In the genomic region with DNA sequence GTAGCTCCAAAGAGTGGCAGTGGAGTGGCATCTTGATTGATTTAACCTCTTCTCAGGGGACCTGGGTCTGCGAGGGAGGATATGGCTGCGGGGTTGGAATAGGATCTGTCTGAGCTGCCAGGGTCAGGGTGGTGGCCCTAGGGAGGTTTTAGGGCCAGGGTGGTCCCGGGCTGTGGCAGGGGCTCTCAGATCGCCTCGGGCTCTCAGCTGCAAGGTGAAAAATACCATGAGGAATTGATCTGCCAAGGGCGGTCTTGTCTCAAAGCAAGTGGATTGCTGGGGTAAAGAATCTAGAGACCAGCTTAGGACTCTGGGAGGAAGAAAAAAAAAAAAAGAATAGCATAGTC, we compare ENCODE assay signal across 32 cellular contexts. TPM values are rescaled to one million over a fixed set of nuclear protein-coding genes. Genes with fewer than 3 reads are reported as not detected.
DNase-seq lines count a peak whose midpoint lies in the region; ATAC-seq, FAIRE-seq and TF ChIP-seq lines count a peak whose summit lies in the region.
"Had no signal": no experiment of that assay in that cellular context is flagged by ENCODE, and none has a peak within 500 bp of the region (broad histone marks: within the 10 kb centered on the region; RNA-seq: fewer than 3 reads in every experiment).

No MANE protein-coding gene starts in this region.

- TF ChIP-seq CTCF in A549 (IDR thresholded peaks at IDR 0.05) = no peak
- TF ChIP-seq CTCF in HCT116 (IDR thresholded peaks at IDR 0.05 in 2 of 3, conservative IDR thresholded peaks at IDR 0.05 in 1 of 3; ENCODE audit: borderline replicate concordance in 1 of 3, insufficient read depth in 1 of 3, low read depth in 2 of 3, low read length in 2 of 3) = no peak
- TF ChIP-seq CTCF in astrocyte (IDR thresholded peaks at IDR 0.05; ENCODE audit: insufficient read depth, low read depth, low read length) = no peak

- H3K4me1 ChIP-seq in A549 (peaks cover 24% of the 10 kb centered on the region; the same call in 1 of the 3 replicates), HCT116 (ENCODE audit: control insufficient read depth in 1 of 2, insufficient read depth in 2 of 2, low read length in 2 of 2) (peaks cover 10 to 24% of the 10 kb centered on the region in 2 experiments), astrocyte (ENCODE audit: insufficient read depth, low read length) (peaks cover 7% of the 10 kb centered on the region), GM23248 (ENCODE audit: insufficient read depth) (no peaks in the 10 kb centered on the region)
- H3K4me1 ChIP-seq in naive thymus-derived CD4-positive, alpha-beta T cell (ENCODE audit: control insufficient read depth in 2 of 2, insufficient read depth in 2 of 2, low read length in 2 of 2) = peaks cover 0 to 22% of the 10 kb centered on the region in 2 donors

- H3K27ac Mint-ChIP-seq in astrocyte (ENCODE audit: unreplicated experiment) = peak overlapping the region; percentile 88
- H3K27ac Mint-ChIP-seq in naive thymus-derived CD4-positive, alpha-beta T cell = no peak overlapping the region
- H3K27ac Mint-ChIP-seq: activated naive CD4-positive, alpha-beta T cell treated with anti-CD3 and anti-CD28 coated beads, Interleukin-2, amount 50 U/mL, for 72 hours; dendritic cell treated with granulocyte-macrophage colony-stimulating factor and Interleukin-4, amounts not matched to agents 40 ng/mL and 50 ng/mL, for 4 days; memory B cell; stimulated activated memory B cell treated with anti-CD40 and anti-IgM and Interleukin-4, amounts not matched to agents 10 μg/mL and 1 μg/mL and 100 μg/mL, for 72 hours; T-cell had no signal

- H3K4me3 ChIP-seq in A549 (peak overlapping the region; percentile 61; the same call in 2 of the 3 replicates), HCT116 (replicated peaks in 1 of 2; ENCODE audit: low read depth in 1 of 2, low read length in 2 of 2) (no peak overlapping the region), astrocyte (ENCODE audit: insufficient read depth, low read depth, low read length) (no peak overlapping the region), GM23248 (no peak overlapping the region)
- no peak overlapping the region for H3K4me3 ChIP-seq in naive thymus-derived CD4-positive, alpha-beta T cell (ENCODE audit: low read length)
- H3K4me3 ChIP-seq: BLaER1, heart left ventricle, SJSA1, vagina had no signal

- no peak for TF ChIP-seq RAD21 in A549 (conservative IDR thresholded peaks at IDR 0.05 in 1 of 2, IDR thresholded peaks at IDR 0.05 in 1 of 2)
- no peak for TF ChIP-seq RAD21 in HCT116 (IDR thresholded peaks at IDR 0.05; ENCODE audit: low read depth)

- H3K9me2 ChIP-seq in HCT116 (ENCODE audit: insufficient read depth) (no peaks in the 10 kb centered on the region), GM23248 (ENCODE audit: insufficient read depth) (no peaks in the 10 kb centered on the region)

- whole genome bisulfite sequencing in A549 (ENCODE audit: missing lambda C conversion rate) = 98% methylated on average over 6 of the region's 6 CpGs
- WGBS in GM23248 (ENCODE audit: low coverage in 1 of 2, low lambda C conversion rate in 2 of 2, missing lambda C conversion rate in 2 of 2), 2 experiments = 27 to 33% methylated on average over 6 of the region's 6 CpGs

- FAIRE-seq in A549 (lab: Jason Lieb, UNC) = no peak
- no peak for FAIRE-seq in astrocyte (lab: Jason Lieb, UNC)
- FAIRE-seq: GM12891, RCC 7860 had no signal

- H4K20me1 ChIP-seq in HCT116 (ENCODE audit: insufficient read depth) (no peaks in the 10 kb centered on the region), astrocyte (ENCODE audit: insufficient read depth, low read length) (peaks cover 62% of the 10 kb centered on the region), GM23248 (ENCODE audit: insufficient read depth) (no peaks in the 10 kb centered on the region)

- RAD21 ChIA-PET in HCT116 (lab: Charles Lee; ENCODE audit: low non-redundant PET in 1 of 2, low total read pairs in 2 of 2, uncharacterized antibody in 2 of 2, unreplicated experiment in 2 of 2) = no interaction called here

- H3K27me3 Mint-ChIP-seq in astrocyte (ENCODE audit: low read depth, unreplicated experiment) = peaks cover 62% of the 10 kb centered on the region
- H3K27me3 Mint-ChIP-seq in naive thymus-derived CD4-positive, alpha-beta T cell = peaks cover 55 to 76% (median 69%) of the 10 kb centered on the region in 5 donors

- no peak for TF ChIP-seq EP300 in A549 (IDR thresholded peaks at IDR 0.05)

- H3K36me3 Mint-ChIP-seq in astrocyte (ENCODE audit: low read depth, unreplicated experiment) = peaks cover 6% of the 10 kb centered on the region
- peaks cover 0 to 5% (median 0%) of the 10 kb centered on the region in 5 donors for H3K36me3 Mint-ChIP-seq in naive thymus-derived CD4-positive, alpha-beta T cell
- H3K36me3 Mint-ChIP-seq: stimulated activated memory B cell treated with anti-CD40 and anti-IgM and Interleukin-4, amounts not matched to agents 10 μg/mL and 1 μg/mL and 100 μg/mL, for 72 hours; T-cell had no signal

- H3K9me3 ChIP-seq in A549 (no peaks in the 10 kb centered on the region), HCT116 (ENCODE audit: control insufficient read depth in 1 of 2, insufficient read depth in 1 of 2, low read depth in 1 of 2, low read length in 2 of 2) (no peaks in the 10 kb centered on the region), astrocyte (ENCODE audit: insufficient read depth, low read depth, low read length) (no peaks in the 10 kb centered on the region), GM23248 (ENCODE audit: low read depth) (no peaks in the 10 kb centered on the region)
- no peaks in the 10 kb centered on the region for H3K9me3 ChIP-seq in naive thymus-derived CD4-positive, alpha-beta T cell (ENCODE audit: control insufficient read depth in 2 of 3, low read length in 3 of 3)
- H3K9me3 ChIP-seq: heart left ventricle, vagina had no signal

- TF ChIP-seq POLR2A in A549 (IDR thresholded peaks at IDR 0.05; ENCODE audit: low read length) (no peak), HCT116 (IDR thresholded peaks at IDR 0.05; ENCODE audit: borderline replicate concordance, extremely low read depth, insufficient read depth, insufficient read length) (no peak)

- ATAC-seq in A549 (no peak), HCT116 (no peak), GM21619 (IDR thresholded peaks at IDR 0.05; ENCODE audit: unreplicated experiment) (no peak), HG03469 (IDR thresholded peaks at IDR 0.05; ENCODE audit: unreplicated experiment) (no peak)
- no peak for ATAC-seq in naive thymus-derived CD4-positive, alpha-beta T cell
- ATAC-seq: activated naive CD4-positive, alpha-beta T cell treated with anti-CD3 and anti-CD28 coated beads, Interleukin-2, amount 50 U/mL, for 72 hours; heart left ventricle; left cardiac atrium; stimulated activated memory B cell treated with anti-CD40 and anti-IgM and Interleukin-4, amounts not matched to agents 10 μg/mL and 1 μg/mL and 100 μg/mL, for 72 hours; T-cell had no signal

- peak overlapping the region; percentile 70 for H3K4me2 ChIP-seq in A549
- H3K4me2 ChIP-seq in HCT116 (ENCODE audit: low read length) = peak overlapping the region; percentile 97
- peak overlapping the region; percentile 78 for H3K4me2 ChIP-seq in astrocyte (ENCODE audit: low read length)
- no peak overlapping the region for H3K4me2 ChIP-seq in GM23248 (ENCODE audit: unreplicated experiment)
- H3K4me2 ChIP-seq: BLaER1, KMS-11 had no signal

- DNase-seq in A549 (ENCODE audit: low read depth in 1 of 2, low spot score in 1 of 2) (no peak), HCT116 (ENCODE audit: low read depth, low spot score) (no peak), astrocyte (ENCODE audit: low read depth) (no peak), GM23248 (no peak), NK-92 (lab: John Stamatoyannopoulos, UW; ENCODE audit: unreplicated experiment) (no peak)
- DNase-seq in naive thymus-derived CD4-positive, alpha-beta T cell = no peak
- DNase-seq: activated CD4-positive, CD25-positive, alpha-beta regulatory T cell treated with anti-CD3 and anti-CD28 coated beads, Interleukin-2, amount 50 U/mL, for 72 hours; activated T-cell treated with anti-CD3 and anti-CD28 coated beads, Interleukin-2, amount 50 U/mL, for 4 hours; anterior cingulate cortex; central memory CD4-positive, alpha-beta T cell; COR-L47; heart left ventricle; left cardiac atrium; MV-4-11; NCI-H146; retina; stimulated activated CD4-positive, alpha-beta T cell treated with anti-CD3 and anti-CD28 coated beads, Interleukin-4, amount 100 ng/mL, for 1 hour; T-cell had no signal

- intact Hi-C loops in HCT116 (cut with micrococcal nuclease) = no loop called here
- intact Hi-C loops in naive thymus-derived CD4-positive, alpha-beta T cell (cut with micrococcal nuclease) = no loop called here

- peak overlapping the region; percentile 83 for H3K4me3 Mint-ChIP-seq in astrocyte (ENCODE audit: unreplicated experiment)
- H3K4me3 Mint-ChIP-seq in naive thymus-derived CD4-positive, alpha-beta T cell = peak overlapping the region in 6 of 10 donors; percentile 16 to 81 (median 37)
- H3K4me3 Mint-ChIP-seq: activated T-cell treated with anti-CD3 and anti-CD28 coated beads, Interleukin-2, amount 50 U/mL, for 4 hours; dendritic cell treated with granulocyte-macrophage colony-stimulating factor and Interleukin-4, amounts not matched to agents 40 ng/mL and 50 ng/mL, for 4 days; memory B cell; stimulated activated memory B cell treated with anti-CD40 and anti-IgM and Interleukin-4, amounts not matched to agents 10 μg/mL and 1 μg/mL and 100 μg/mL, for 72 hours had no signal

- peak overlapping the region; percentile 73 for H3K9ac ChIP-seq in HCT116 (ENCODE audit: low read length)
- H3K9ac ChIP-seq in astrocyte (ENCODE audit: low read length) = peak overlapping the region; percentile 49
- H3K9ac ChIP-seq in GM23248 = no peak overlapping the region
- H3K9ac ChIP-seq: BLaER1, KMS-11 had no signal

- in situ Hi-C loops in GM23248 (cut with MboI) = no loop called here

- no peaks in the 10 kb centered on the region for H3K36me3 ChIP-seq in HCT116 (ENCODE audit: control insufficient read depth in 1 of 2, insufficient read depth in 2 of 2, low read length in 2 of 2)
- no peaks in the 10 kb centered on the region for H3K36me3 ChIP-seq in astrocyte (ENCODE audit: insufficient read depth, low read length)
- no peaks in the 10 kb centered on the region for H3K36me3 ChIP-seq in naive thymus-derived CD4-positive, alpha-beta T cell (ENCODE audit: control insufficient read depth in 2 of 3, insufficient read depth in 3 of 3, low read length in 3 of 3)
- no peaks in the 10 kb centered on the region for H3K36me3 ChIP-seq in GM23248 (ENCODE audit: low read depth)
- H3K36me3 ChIP-seq: BLaER1, heart left ventricle, SJSA1, vagina had no signal

- H3K27ac ChIP-seq in A549 = peak overlapping the region; percentile 32 to 96; a peak in 5 of 6 replicates
- H3K27ac ChIP-seq in HCT116 (ENCODE audit: low read depth, low read length) = peak overlapping the region; percentile 93; the same call in 1 of the 2 replicates
- H3K27ac ChIP-seq in astrocyte (ENCODE audit: low read depth, low read length) = no peak overlapping the region
- H3K27ac ChIP-seq in naive thymus-derived CD4-positive, alpha-beta T cell (ENCODE audit: low read depth, low read length) = no peak overlapping the region
- no peak overlapping the region for H3K27ac ChIP-seq in GM23248
- H3K27ac ChIP-seq: BLaER1, heart left ventricle, KMS-11, SJSA1, vagina had no signal

- H3F3A ChIP-seq in GM23248 (ENCODE audit: insufficient read depth) = no peaks in the 10 kb centered on the region

- no peaks in the 10 kb centered on the region for H3K27me3 ChIP-seq in HCT116 (ENCODE audit: insufficient read depth, low read length)
- peaks cover 95% of the 10 kb centered on the region for H3K27me3 ChIP-seq in astrocyte (ENCODE audit: insufficient read depth, low read length)
- H3K27me3 ChIP-seq in naive thymus-derived CD4-positive, alpha-beta T cell (ENCODE audit: control insufficient read depth in 2 of 2, insufficient read depth in 2 of 2, low read length in 2 of 2) = peaks cover 0 to 44% of the 10 kb centered on the region in 2 donors
- peaks cover 94% of the 10 kb centered on the region for H3K27me3 ChIP-seq in GM23248 (replicated peaks; ENCODE audit: insufficient read depth)

- peaks cover 82% of the 10 kb centered on the region for H3K79me2 ChIP-seq in HCT116 (ENCODE audit: insufficient read depth, low read length)
- H3K79me2 ChIP-seq in astrocyte (ENCODE audit: insufficient read depth, low read length) = peaks cover 39% of the 10 kb centered on the region
- no peaks in the 10 kb centered on the region for H3K79me2 ChIP-seq in GM23248 (ENCODE audit: insufficient read depth)

- H3K9me3 Mint-ChIP-seq in astrocyte (ENCODE audit: unreplicated experiment) = peaks cover 5% of the 10 kb centered on the region
- peaks cover 0 to 3% (median 0%) of the 10 kb centered on the region in 11 donors for H3K9me3 Mint-ChIP-seq in naive thymus-derived CD4-positive, alpha-beta T cell
- H3K9me3 Mint-ChIP-seq: activated naive CD4-positive, alpha-beta T cell treated with anti-CD3 and anti-CD28 coated beads, Interleukin-2, amount 50 U/mL, for 72 hours; activated T-cell treated with anti-CD3 and anti-CD28 coated beads, Interleukin-2, amount 50 U/mL, for 4 hours; dendritic cell treated with granulocyte-macrophage colony-stimulating factor and Interleukin-4, amounts not matched to agents 40 ng/mL and 50 ng/mL, for 4 days; memory B cell; stimulated activated memory B cell treated with anti-CD40 and anti-IgM and Interleukin-4, amounts not matched to agents 10 μg/mL and 1 μg/mL and 100 μg/mL, for 72 hours; T-cell had no signal

- CTCF ChIA-PET in A549 (lab: Yijun Ruan, JAX) (interaction anchor here (1.1 to 1.8 kb wide), 3 partner anchors 72 to 224 kb away, joined by 3 to 6 read pairs (median 4); no protein-coding TSS in a partner anchor), HCT116 (lab: Charles Lee) (interaction anchor here (1.2 kb wide), 1 partner anchor 71 kb away, joined by 4 read pairs; no protein-coding TSS in a partner anchor)
- CTCF ChIA-PET in naive thymus-derived CD4-positive, alpha-beta T cell (lab: Charles Lee) = no interaction called here

- H2AFZ ChIP-seq in HCT116 (ENCODE audit: low read depth, low read length, poor library complexity, severe bottlenecking) (no peak overlapping the region), astrocyte (ENCODE audit: low read depth, low read length) (no peak overlapping the region), GM23248 (no peak overlapping the region)

- POLR2A ChIA-PET in A549 (lab: Yijun Ruan, JAX) = no interaction called here
- POLR2A ChIA-PET in HCT116 (lab: Charles Lee) = no interaction called here
- POLR2A ChIA-PET in naive thymus-derived CD4-positive, alpha-beta T cell (lab: Charles Lee) = no interaction called here

- peaks cover 17% of the 10 kb centered on the region for H3K4me1 Mint-ChIP-seq in astrocyte (ENCODE audit: low read depth, unreplicated experiment)
- peaks cover 18 to 56% (median 49%) of the 10 kb centered on the region in 7 donors for H3K4me1 Mint-ChIP-seq in naive thymus-derived CD4-positive, alpha-beta T cell

- BruUV-seq in HCT116 (replicated peaks; lab: Mats Ljungman, UMichigan) = no TSS peak

RNA-seq across cellular contexts. Expression of gene SIM2, which starts 3.7 kb away (rescaled TPM):
- polyA plus RNA-seq in A549 (2011; rRNA removed) (12.6 and 12.9 TPM in 2 replicates), A549 (2017; fragmentation: RNase III; extraction: RNeasy Plus Mini Kit Qiagen cat#74134 plus additional on column Dnase treatment) (11.2 to 13.4 TPM (median 12.1 TPM) in 3 replicates), GM23248 (2016; fragmentation: Nextera tagmentation; extraction: Ambion mirVana) (0.14 TPM in 2 replicates)
- polyA plus RNA-seq in A549 (2012; cell fraction: cytosol; rRNA removed) = 27.2 and 30.9 TPM in 2 replicates
- 49.2 and 57.7 TPM in 2 replicates for polyA plus RNA-seq in A549 (2012; cell fraction: nucleus; rRNA removed)
- polyA minus RNA-seq in A549 (2011; rRNA and poly(A)+ RNA removed) = 20.3 and 22.0 TPM in 2 replicates
- total RNA-seq in HCT116 (2021; ENCODE audit: unreplicated experiment) (23.9 TPM), astrocyte (9.2 and 12.8 TPM in 2 replicates)
- 14.3 and 17.9 TPM in 2 replicates for polyA plus RNA-seq in HCT116 (2012)
- under 1 TPM in 1 of 5 experiments, not detected in 4; 0.12 TPM for total RNA-seq in naive thymus-derived CD4-positive, alpha-beta T cell
- polyA plus RNA-seq in naive thymus-derived CD4-positive, alpha-beta T cell = not detected
- not detected in 2 replicates for total RNA-seq in GM23248 (2014; rRNA removed; shearing (Covaris generic))
- total RNA-seq: activated CD8-positive, alpha-beta memory T cell treated with anti-CD3 and anti-CD28 coated beads for 36 hours; left cardiac atrium; temporal lobe; vagina had no signal

Comparison
In these comparisons a context has a peak if more than half of its experiments do, and no peak if none do; other contexts are left out.
1. H3K27ac ChIP-seq: peak in A549 (2 of 2) and HCT116 (single experiment); none in astrocyte (single experiment), naive thymus-derived CD4-positive, alpha-beta T cell (single experiment) and GM23248 (single experiment).